17 cellular contexts compared by ENCODE assay signal in the genomic region with DNA sequence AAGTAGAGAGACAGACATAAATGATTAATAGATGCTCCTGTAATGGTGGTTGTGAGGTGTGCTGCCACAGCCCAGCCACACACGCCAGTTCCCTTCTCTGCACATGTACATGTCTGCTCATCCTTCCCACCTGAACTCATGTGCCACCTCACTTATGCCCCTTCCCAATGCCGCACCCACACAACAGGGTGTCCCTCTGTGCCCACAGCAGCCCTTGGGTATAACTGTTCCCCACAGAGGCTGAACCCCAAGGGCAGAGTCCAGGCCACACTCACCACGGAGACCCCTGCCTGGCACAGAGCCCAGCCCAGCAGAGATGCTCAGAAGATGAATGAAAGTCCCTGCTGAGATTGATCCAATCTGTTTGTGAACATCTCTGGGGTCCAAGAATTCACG. TPM values are rescaled to one million over a fixed set of nuclear protein-coding genes. Genes with fewer than 3 reads are reported as not detected.
A peak's percentile ranks its signal among the peaks of the same experiment; 100 is the strongest.
DNase-seq lines count a peak whose midpoint lies in the region; FAIRE-seq lines count a peak whose summit lies in the region.
"Had no signal": no experiment of that assay in that cellular context is flagged by ENCODE, and none has a peak within 500 bp of the region (broad histone marks: within the 10 kb centered on the region; RNA-seq: fewer than 3 reads in every experiment).

No MANE protein-coding gene starts in this region.

- no peaks in the 10 kb centered on the region for H3K27me3 Mint-ChIP-seq in activated naive CD4-positive, alpha-beta T cell treated with anti-CD3 and anti-CD28 coated beads for 36 hours (ENCODE audit: low read depth)
- H3K27me3 Mint-ChIP-seq in dendritic cell treated with granulocyte-macrophage colony-stimulating factor and Interleukin-4, amounts not matched to agents 40 ng/mL and 50 ng/mL, for 4 days = peaks cover 4% of the 10 kb centered on the region

- intact Hi-C loops in activated naive CD4-positive, alpha-beta T cell treated with anti-CD3 and anti-CD28 coated beads for 36 hours (cut with micrococcal nuclease) = no loop called here
- intact Hi-C loops in dendritic cell treated with granulocyte-macrophage colony-stimulating factor and Interleukin-4, amounts not matched to agents 40 ng/mL and 50 ng/mL, for 4 days (cut with micrococcal nuclease) = loop anchor here (5.0 kb wide), 1 partner anchor 36 kb away; no protein-coding TSS in a partner anchor

- H3K4me3 Mint-ChIP-seq in activated naive CD4-positive, alpha-beta T cell treated with anti-CD3 and anti-CD28 coated beads for 36 hours = no peak overlapping the region
- no peak overlapping the region for H3K4me3 Mint-ChIP-seq in dendritic cell treated with granulocyte-macrophage colony-stimulating factor and Interleukin-4, amounts not matched to agents 40 ng/mL and 50 ng/mL, for 4 days

- H3K27ac Mint-ChIP-seq in activated naive CD4-positive, alpha-beta T cell treated with anti-CD3 and anti-CD28 coated beads for 36 hours = no peak overlapping the region
- peak overlapping the region; percentile 68 for H3K27ac Mint-ChIP-seq in dendritic cell treated with granulocyte-macrophage colony-stimulating factor and Interleukin-4, amounts not matched to agents 40 ng/mL and 50 ng/mL, for 4 days

- H3K4me1 Mint-ChIP-seq in activated naive CD4-positive, alpha-beta T cell treated with anti-CD3 and anti-CD28 coated beads for 36 hours (ENCODE audit: low read depth) = peaks cover 80% of the 10 kb centered on the region
- peaks cover 92% of the 10 kb centered on the region for H3K4me1 Mint-ChIP-seq in dendritic cell treated with granulocyte-macrophage colony-stimulating factor and Interleukin-4, amounts not matched to agents 40 ng/mL and 50 ng/mL, for 4 days (ENCODE audit: low read depth)

- H3K36me3 ChIP-seq in KOPT-K1 (ENCODE audit: insufficient read depth, low read length) = peaks cover 61% of the 10 kb centered on the region
- H3K36me3 ChIP-seq in small intestine (ENCODE audit: control insufficient read depth in 2 of 2, insufficient read depth in 2 of 2, low read length in 2 of 2) = no peaks in the 10 kb centered on the region
- H3K36me3 ChIP-seq: pancreas had no signal

- H3K9me3 ChIP-seq in KOPT-K1 (ENCODE audit: insufficient read depth, low read length, poor library complexity, severe bottlenecking) = no peaks in the 10 kb centered on the region
- no peaks in the 10 kb centered on the region for H3K9me3 ChIP-seq in small intestine (ENCODE audit: control insufficient read depth, low read depth)
- H3K9me3 ChIP-seq: gastroesophageal sphincter, pancreas had no signal

- peak; percentile 2 for DNase-seq in activated naive CD4-positive, alpha-beta T cell treated with anti-CD3 and anti-CD28 coated beads for 36 hours
- no peak for DNase-seq in activated naive CD4-positive, alpha-beta T cell (lab: John Stamatoyannopoulos, UW)
- DNase-seq in small intestine (no peak), LoVo (ENCODE audit: low spot score) (no peak), amniotic stem cell (lab: John Stamatoyannopoulos, UW) (no peak), GF-D8 (lab: John Stamatoyannopoulos, UW) (no peak)
- DNase-seq: activated CD4-positive, CD25-positive, alpha-beta regulatory T cell treated with anti-CD3 and anti-CD28 coated beads, Interleukin-2, amount 50 U/mL, for 72 hours; GOT3; midbrain; NCI-H1105 treated with DMSO at 0.1 percent for 48 hours; NCI-H446 treated with DMSO at 0.1 percent for 48 hours; pancreas had no signal

- no peak overlapping the region for H3K4me3 ChIP-seq in small intestine (ENCODE audit: low read depth in 1 of 2, low read length in 2 of 2)
- H3K4me3 ChIP-seq: gastroesophageal sphincter, pancreas had no signal

- no peak for FAIRE-seq in small intestine (lab: Jason Lieb, UNC)
- FAIRE-seq: endothelial cell of umbilical vein, HTR-8/SVneo, pancreas had no signal

- peaks cover 20% of the 10 kb centered on the region for H3K36me3 Mint-ChIP-seq in activated naive CD4-positive, alpha-beta T cell treated with anti-CD3 and anti-CD28 coated beads for 36 hours (ENCODE audit: low read depth)
- no peaks in the 10 kb centered on the region for H3K36me3 Mint-ChIP-seq in dendritic cell treated with granulocyte-macrophage colony-stimulating factor and Interleukin-4, amounts not matched to agents 40 ng/mL and 50 ng/mL, for 4 days (ENCODE audit: low read depth)

- WGBS in small intestine, 3 donors = 31 to 45% (median 40%) methylated on average over 4 of the region's 4 CpGs

- H3K27ac ChIP-seq in KOPT-K1 (ENCODE audit: low read depth, low read length, poor library complexity, severe bottlenecking) (peak overlapping the region; percentile 99), small intestine (ENCODE audit: low read depth in 1 of 2, low read length in 1 of 2) (peak overlapping the region; percentile 83 to 86)
- H3K27ac ChIP-seq: gastroesophageal sphincter, pancreas had no signal

- no peaks in the 10 kb centered on the region for H3K9me3 Mint-ChIP-seq in activated naive CD4-positive, alpha-beta T cell treated with anti-CD3 and anti-CD28 coated beads for 36 hours
- H3K9me3 Mint-ChIP-seq in dendritic cell treated with granulocyte-macrophage colony-stimulating factor and Interleukin-4, amounts not matched to agents 40 ng/mL and 50 ng/mL, for 4 days = no peaks in the 10 kb centered on the region

- H3K27me3 ChIP-seq in small intestine (ENCODE audit: control insufficient read depth in 2 of 2, insufficient read depth in 2 of 2, low read length in 2 of 2) = no peaks in the 10 kb centered on the region
- H3K27me3 ChIP-seq: gastroesophageal sphincter, pancreas had no signal

- H3K4me1 ChIP-seq in small intestine (ENCODE audit: control insufficient read depth in 2 of 2, insufficient read depth in 1 of 2, low read depth in 1 of 2, low read length in 1 of 2) = peaks cover 36 to 46% of the 10 kb centered on the region in 2 donors

- CTCF ChIA-PET in activated naive CD4-positive, alpha-beta T cell treated with anti-CD3 and anti-CD28 coated beads for 36 hours (lab: Charles Lee) = interaction anchor here (0.6 kb wide), 1 partner anchor 161 kb away, joined by 3 read pairs; no protein-coding TSS in a partner anchor

RNA-seq across cellular contexts. Expression of a gene that starts 29.7 kb away (rescaled TPM):
- 10 to 100 TPM; 84.3 to 88.4 TPM for total RNA-seq in activated naive CD4-positive, alpha-beta T cell treated with anti-CD3 and anti-CD28 coated beads for 36 hours
- 10 to 100 TPM; 51.7 to 64.1 (median 54.0) TPM for polyA plus RNA-seq in small intestine
